Comparison of ENCODE assay signal across 24 cellular contexts in the genomic region with DNA sequence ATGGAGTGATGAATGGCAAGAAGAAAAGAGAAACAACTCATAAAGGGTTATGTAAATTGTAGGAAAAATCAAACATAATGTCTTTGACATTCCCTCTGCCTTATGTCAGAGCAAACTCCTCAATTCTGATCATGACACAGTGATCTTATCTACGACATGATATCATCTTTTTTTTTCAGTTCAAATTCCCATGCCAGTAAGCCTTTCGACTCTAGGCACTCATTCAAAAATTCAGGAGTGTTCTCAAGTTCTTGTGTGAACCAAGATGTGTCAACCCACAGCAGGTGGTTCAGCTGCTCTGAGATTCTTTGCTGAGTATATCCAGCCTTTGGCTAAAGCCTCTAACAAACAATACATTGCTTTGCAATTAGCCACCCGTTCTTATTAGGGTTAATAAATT.
DNase-seq lines count a peak whose midpoint lies in the region; ATAC-seq lines count a peak whose summit lies in the region.
"Had no signal": no experiment of that assay in that cellular context is flagged by ENCODE, and none has a peak within 500 bp of the region (broad histone marks: within the 10 kb centered on the region; RNA-seq: fewer than 3 reads in every experiment).

No MANE protein-coding gene starts in this region.

- no peaks in the 10 kb centered on the region for H3K4me1 Mint-ChIP-seq in activated T-cell treated with anti-CD3 and anti-CD28 coated beads, Interleukin-2, amount 50 U/mL, for 24 hours (ENCODE audit: low read depth)

- H3K36me3 Mint-ChIP-seq in activated T-cell treated with anti-CD3 and anti-CD28 coated beads, Interleukin-2, amount 50 U/mL, for 24 hours (ENCODE audit: low read depth): no peaks in the 10 kb centered on the region
- H3K36me3 Mint-ChIP-seq: activated CD4-positive, alpha-beta memory T cell treated with anti-CD3 and anti-CD28 coated beads for 36 hours; CD8-positive, alpha-beta T cell; WTC11 had no signal

- no peak overlapping the region for H3K4me3 Mint-ChIP-seq in activated T-cell treated with anti-CD3 and anti-CD28 coated beads, Interleukin-2, amount 50 U/mL, for 24 hours
- H3K4me3 Mint-ChIP-seq: activated CD4-positive, alpha-beta memory T cell treated with anti-CD3 and anti-CD28 coated beads for 36 hours; activated naive CD4-positive, alpha-beta T cell treated with anti-CD3 and anti-CD28 coated beads for 36 hours; CD8-positive, alpha-beta T cell; T-helper 1 cell treated with Interleukin-12 subunit alpha and Interleukin-12 subunit beta and Interleukin-4 antibody, amounts not matched to agents 30 μg/mL and 1 μg/mL, for 36 hours; WTC11 had no signal

- no peak overlapping the region for H3K27ac Mint-ChIP-seq in activated T-cell treated with anti-CD3 and anti-CD28 coated beads, Interleukin-2, amount 50 U/mL, for 24 hours
- H3K27ac Mint-ChIP-seq: activated CD4-positive, alpha-beta memory T cell treated with anti-CD3 and anti-CD28 coated beads for 36 hours; activated naive CD4-positive, alpha-beta T cell treated with anti-CD3 and anti-CD28 coated beads for 36 hours; CD8-positive, alpha-beta T cell; T-helper 1 cell treated with Interleukin-12 subunit alpha and Interleukin-12 subunit beta and Interleukin-4 antibody, amounts not matched to agents 30 μg/mL and 1 μg/mL, for 36 hours; WTC11 had no signal

- no peaks in the 10 kb centered on the region for H3K27me3 Mint-ChIP-seq in activated T-cell treated with anti-CD3 and anti-CD28 coated beads, Interleukin-2, amount 50 U/mL, for 24 hours
- H3K27me3 Mint-ChIP-seq: activated CD4-positive, alpha-beta memory T cell treated with anti-CD3 and anti-CD28 coated beads for 36 hours had no signal

- DNase-seq in LHCN-M2 (ENCODE audit: low read depth) (peak; percentile 20), NCI-H226 (peak; percentile 73), epithelial cell of prostate (ENCODE audit: low read depth, low spot score) (peak; percentile 16), retina (peak; percentile 12), hepatic stellate cell (ENCODE audit: low spot score) (no peak)
- DNase-seq in activated T-cell treated with anti-CD3 and anti-CD28 coated beads, Interleukin-2, amount 50 U/mL, for 24 hours: no peak
- DNase-seq: activated CD4-positive, alpha-beta memory T cell treated with anti-CD3 and anti-CD28 coated beads for 36 hours; activated naive CD4-positive, alpha-beta T cell treated with anti-CD3 and anti-CD28 coated beads for 36 hours; activated T-cell treated with anti-CD3 and anti-CD28 coated beads for 4 hours; CD8-positive, alpha-beta T cell; DND-41; effector CD8-positive, alpha-beta T cell; KBM-7; left cardiac atrium; NCI-H1092; NCI-H2227 treated with DMSO at 0.1 percent for 48 hours; NCI-H82; posterior cingulate gyrus; SIG-M5 had no signal

- no peak overlapping the region for H3K27ac ChIP-seq in epithelial cell of prostate
- H3K27ac ChIP-seq: esophagus muscularis mucosa, upper lobe of left lung had no signal

- no peak for ATAC-seq in GM18502 (IDR thresholded peaks at IDR 0.05; ENCODE audit: poor library complexity, unreplicated experiment)
- ATAC-seq: CD8-positive, alpha-beta T cell; WTC11 had no signal

- peaks cover 3% of the 10 kb centered on the region for H3K9me3 Mint-ChIP-seq in activated T-cell treated with anti-CD3 and anti-CD28 coated beads, Interleukin-2, amount 50 U/mL, for 24 hours

Comparison
In these comparisons a context has a peak if more than half of its experiments do, and no peak if none do; other contexts are left out.
1. DNase-seq: peak in LHCN-M2 (single experiment), NCI-H226 (single experiment), epithelial cell of prostate (single experiment) and retina (single experiment); none in hepatic stellate cell (single experiment) and activated T-cell treated with anti-CD3 and anti-CD28 coated beads, Interleukin-2, amount 50 U/mL, for 24 hours (single experiment).